6 cellular contexts compared by ENCODE assay signal in genomic region chr21:6044695-6045094, GRCh38.
A peak's percentile ranks its signal among the peaks of the same experiment; 100 is the strongest.
DNase-seq lines count a peak whose midpoint lies in the region; ATAC-seq and TF ChIP-seq lines count a peak whose summit lies in the region.
"Not testable (repeated sequence)": the region's sequence is repeated elsewhere in the genome, so short reads cannot be mapped to it uniquely, and the experiment has no call there.

No MANE protein-coding gene starts in this region.

- H3K27me3 ChIP-seq in RWPE2 (ENCODE audit: insufficient read depth, poor library complexity, severe bottlenecking); left lung; upper lobe of right lung: not testable (repeated sequence)

- not testable (repeated sequence) for H3K36me3 ChIP-seq in RWPE2 (ENCODE audit: low read depth); left lung; mucosa of descending colon (ENCODE audit: low read depth); upper lobe of right lung

- not testable (repeated sequence) for H3K4me1 ChIP-seq in RWPE2 (ENCODE audit: insufficient read depth, poor library complexity, severe bottlenecking); left lung; mucosa of descending colon (ENCODE audit: low read depth); upper lobe of right lung

- peak; percentile 71 for ATAC-seq in RWPE2 (ENCODE audit: low read depth)
- peak; percentile 86 for ATAC-seq in esophagus mucosa
- peak; percentile 68 for ATAC-seq in left lung
- ATAC-seq in mucosa of descending colon: peak; percentile 23
- ATAC-seq in sciatic nerve: peak; percentile 26
- ATAC-seq in upper lobe of right lung: peak; percentile 51

- not testable (repeated sequence) for H3K27ac ChIP-seq in RWPE2 (ENCODE audit: poor library complexity, severe bottlenecking); left lung; upper lobe of right lung

- H3K9me3 ChIP-seq in RWPE2 (ENCODE audit: severe bottlenecking); left lung; mucosa of descending colon; upper lobe of right lung: not testable (repeated sequence)

- H3K4me3 ChIP-seq in RWPE2 (ENCODE audit: severe bottlenecking); left lung; mucosa of descending colon; upper lobe of right lung: not testable (repeated sequence)

- not testable (repeated sequence) for TF ChIP-seq CTCF in RWPE2 (IDR thresholded peaks at IDR 0.05; ENCODE audit: poor library complexity, severe bottlenecking); left lung (IDR thresholded peaks at IDR 0.05); mucosa of descending colon (IDR thresholded peaks at IDR 0.05); upper lobe of right lung (IDR thresholded peaks at IDR 0.05)

- intact Hi-C loops in left lung (cut with DNase I); mucosa of descending colon (cut with DNase I, micrococcal nuclease); sciatic nerve (cut with DNase I); upper lobe of right lung (cut with DNase I): not testable (repeated sequence)

- not testable (repeated sequence) for DNase-seq in RWPE2 (ENCODE audit: low spot score); left lung; mucosa of descending colon; sciatic nerve (ENCODE audit: low spot score); upper lobe of right lung

Comparison
In these comparisons a context has a peak if more than half of its experiments do, and no peak if none do; other contexts are left out.
1. ATAC-seq: peak in every context shown above with its lines; median percentile 86 in esophagus mucosa; 71 in RWPE2; 68 in left lung; 51 in upper lobe of right lung; 26 in sciatic nerve; 23 in mucosa of descending colon.